Comparison of ENCODE assay signal across 32 cellular contexts in genomic region chr11:123125169-123125568, GRCh38.
"Had no signal": no experiment of that assay in that cellular context is flagged by ENCODE, and none has a peak within 500 bp of the region (broad histone marks: within the 10 kb centered on the region; RNA-seq: fewer than 3 reads in every experiment).

No MANE protein-coding gene starts in this region.

- FAIRE-seq: RCC 7860 had no signal

- H3K9me3 Mint-ChIP-seq: activated B cell treated with CpG ODN at 0.5 μM for 24 hours; activated CD4-positive, alpha-beta memory T cell treated with anti-CD3 and anti-CD28 coated beads for 36 hours; activated naive CD4-positive, alpha-beta T cell treated with anti-CD3 and anti-CD28 coated beads, Interleukin-2, amount 10 ng/mL, durations not matched to agents 7 days and 5 days; activated naive CD8-positive, alpha-beta T cell treated with anti-CD3 and anti-CD28 coated beads, Interleukin-2, amount 50 U/mL, for 24 hours had no signal

- ATAC-seq: activated naive CD8-positive, alpha-beta T cell treated with anti-CD3 and anti-CD28 coated beads, Interleukin-2, amount 50 U/mL, for 24 hours; PC-3; Right ventricle myocardium inferior had no signal

- H3K4me1 Mint-ChIP-seq: activated B cell treated with CpG ODN at 0.5 μM for 24 hours; activated naive CD4-positive, alpha-beta T cell treated with anti-CD3 and anti-CD28 coated beads, Interleukin-2, amount 10 ng/mL, durations not matched to agents 7 days and 5 days had no signal

- H3K27me3 ChIP-seq: brain microvascular endothelial cell had no signal

- H3K36me3 Mint-ChIP-seq: activated CD4-positive, alpha-beta memory T cell treated with anti-CD3 and anti-CD28 coated beads for 36 hours; activated naive CD4-positive, alpha-beta T cell treated with anti-CD3 and anti-CD28 coated beads, Interleukin-2, amount 10 ng/mL, durations not matched to agents 7 days and 5 days; activated naive CD8-positive, alpha-beta T cell had no signal

- H3K4me3 Mint-ChIP-seq: activated B cell treated with CpG ODN at 0.5 μM for 24 hours; activated CD4-positive, alpha-beta memory T cell treated with anti-CD3 and anti-CD28 coated beads for 36 hours; activated naive CD4-positive, alpha-beta T cell treated with anti-CD3 and anti-CD28 coated beads, Interleukin-2, amount 10 ng/mL, durations not matched to agents 7 days and 5 days; activated naive CD8-positive, alpha-beta T cell; activated naive CD8-positive, alpha-beta T cell treated with anti-CD3 and anti-CD28 coated beads, Interleukin-2, amount 50 U/mL, for 24 hours had no signal

- DNase-seq: activated B cell treated with CpG ODN at 0.5 μM for 24 hours; activated CD4-positive, alpha-beta memory T cell treated with anti-CD3 and anti-CD28 coated beads for 36 hours; activated CD4-positive, alpha-beta T cell treated with anti-CD3 and anti-CD28 coated beads for 4 hours; activated CD4-positive, alpha-beta T cell treated with anti-CD3 and anti-CD28 coated beads, Interleukin-2, amount 50 U/mL, for 1 hour; activated CD4-positive, CD25-positive, alpha-beta regulatory T cell treated with anti-CD3 and anti-CD28 coated beads, Interleukin-2, amount 50 U/mL, for 72 hours; activated CD8-positive, alpha-beta memory T cell treated with anti-CD3 and anti-CD28 coated beads, Interleukin-2, amount 50 U/mL, for 4 hours; activated effector memory CD4-positive, alpha-beta T cell treated with Interleukin-2 at 50 U/mL for 16 hours; activated naive CD4-positive, alpha-beta T cell treated with anti-CD3 and anti-CD28 coated beads, Interleukin-2, amount 10 ng/mL, durations not matched to agents 7 days and 5 days; activated naive CD8-positive, alpha-beta T cell treated with anti-CD3 and anti-CD28 coated beads, Interleukin-2, amount 50 U/mL, for 24 hours; activated T-cell treated with anti-CD3 and anti-CD28 coated beads for 4 hours; activated T-cell treated with anti-CD3 and anti-CD28 coated beads, Interleukin-2, amount 50 U/mL, for 48 hours; anterior cingulate cortex; brain microvascular endothelial cell; central memory CD4-positive, alpha-beta T cell; Karpas-422; NCI-H1105; NCI-H1417 treated with DMSO at 0.1 percent for 48 hours; NCI-H1930; NCI-H2081 treated with DMSO at 0.1 percent for 48 hours; NCI-H345; NCI-H524 treated with DMSO at 0.1 percent for 48 hours; PC-3; SIG-M5; SW 1271; T-helper 1 cell; T-helper 2 cell; T-helper 9 cell had no signal

- H3K36me3 ChIP-seq: brain microvascular endothelial cell had no signal

- H3K27ac ChIP-seq: brain microvascular endothelial cell, RWPE1, VCaP had no signal

- H3K27ac Mint-ChIP-seq: activated B cell treated with CpG ODN at 0.5 μM for 24 hours; activated CD4-positive, alpha-beta memory T cell treated with anti-CD3 and anti-CD28 coated beads for 36 hours; activated naive CD4-positive, alpha-beta T cell treated with anti-CD3 and anti-CD28 coated beads, Interleukin-2, amount 10 ng/mL, durations not matched to agents 7 days and 5 days; activated naive CD8-positive, alpha-beta T cell; activated naive CD8-positive, alpha-beta T cell treated with anti-CD3 and anti-CD28 coated beads, Interleukin-2, amount 50 U/mL, for 24 hours had no signal
